Comparison of ENCODE assay signal across 18 cellular contexts in genomic region chr17:67624886-67625656, GRCh38.
DNase-seq lines count a peak whose midpoint lies in the region; ATAC-seq, FAIRE-seq and TF ChIP-seq lines count a peak whose summit lies in the region.
"Had no signal": no experiment of that assay in that cellular context is flagged by ENCODE, and none has a peak within 500 bp of the region (broad histone marks: within the 10 kb centered on the region; RNA-seq: fewer than 3 reads in every experiment).

No MANE protein-coding gene starts in this region.

- no peak for FAIRE-seq in urothelium cell line (lab: Jason Lieb, UNC)
- FAIRE-seq: bronchial epithelial cell, HTR-8/SVneo had no signal

- TF ChIP-seq CTCF in Calu3 (IDR thresholded peaks at IDR 0.05; ENCODE audit: unreplicated experiment) = no peak

- H3K4me1 Mint-ChIP-seq in activated T-cell treated with anti-CD3 and anti-CD28 coated beads, Interleukin-2, amount 50 U/mL, for 24 hours (ENCODE audit: low read depth) = peaks cover 5% of the 10 kb centered on the region
- H3K4me1 Mint-ChIP-seq in activated T-helper 17 cell treated with anti-CD3 and anti-CD28 coated beads, Interleukin-2, amount 50 U/mL, for 72 hours = no peaks in the 10 kb centered on the region
- H3K4me1 Mint-ChIP-seq in Calu3 (ENCODE audit: low read depth, unreplicated experiment) = no peaks in the 10 kb centered on the region
- H3K4me1 Mint-ChIP-seq: activated CD8-positive, alpha-beta memory T cell treated with anti-CD3 and anti-CD28 coated beads, Interleukin-2, amount 10 ng/mL, durations not matched to agents 7 days and 5 days had no signal

- ATAC-seq in activated T-helper 17 cell treated with anti-CD3 and anti-CD28 coated beads, Interleukin-2, amount 50 U/mL, for 72 hours (replicated peaks) = no peak
- ATAC-seq: activated CD8-positive, alpha-beta memory T cell treated with anti-CD3 and anti-CD28 coated beads, Interleukin-2, amount 10 ng/mL, durations not matched to agents 7 days and 5 days; SK-N-SH treated with all-trans-retinoic acid at 6 μM for 48 hours had no signal

- no peaks in the 10 kb centered on the region for H3K9me3 Mint-ChIP-seq in activated T-cell treated with anti-CD3 and anti-CD28 coated beads, Interleukin-2, amount 50 U/mL, for 24 hours
- no peaks in the 10 kb centered on the region for H3K9me3 Mint-ChIP-seq in activated T-helper 17 cell treated with anti-CD3 and anti-CD28 coated beads, Interleukin-2, amount 50 U/mL, for 72 hours
- no peaks in the 10 kb centered on the region for H3K9me3 Mint-ChIP-seq in Calu3 (ENCODE audit: low read depth, unreplicated experiment)

- no peaks in the 10 kb centered on the region for H3K27me3 Mint-ChIP-seq in activated T-cell treated with anti-CD3 and anti-CD28 coated beads, Interleukin-2, amount 50 U/mL, for 24 hours
- H3K27me3 Mint-ChIP-seq in activated T-helper 17 cell treated with anti-CD3 and anti-CD28 coated beads, Interleukin-2, amount 50 U/mL, for 72 hours = no peaks in the 10 kb centered on the region
- no peaks in the 10 kb centered on the region for H3K27me3 Mint-ChIP-seq in Calu3 (ENCODE audit: unreplicated experiment)
- H3K27me3 Mint-ChIP-seq: activated CD8-positive, alpha-beta memory T cell treated with anti-CD3 and anti-CD28 coated beads, Interleukin-2, amount 10 ng/mL, durations not matched to agents 7 days and 5 days had no signal

- no peak overlapping the region for H3K4me3 Mint-ChIP-seq in activated T-cell treated with anti-CD3 and anti-CD28 coated beads, Interleukin-2, amount 50 U/mL, for 24 hours
- no peak overlapping the region for H3K4me3 Mint-ChIP-seq in activated T-helper 17 cell treated with anti-CD3 and anti-CD28 coated beads, Interleukin-2, amount 50 U/mL, for 72 hours
- no peak overlapping the region for H3K4me3 Mint-ChIP-seq in Calu3 (ENCODE audit: low read depth, unreplicated experiment)
- H3K4me3 Mint-ChIP-seq: activated CD8-positive, alpha-beta memory T cell treated with anti-CD3 and anti-CD28 coated beads, Interleukin-2, amount 10 ng/mL, durations not matched to agents 7 days and 5 days; activated naive CD4-positive, alpha-beta T cell treated with anti-CD3 and anti-CD28 coated beads for 36 hours had no signal

- H3K36me3 Mint-ChIP-seq in activated T-cell treated with anti-CD3 and anti-CD28 coated beads, Interleukin-2, amount 50 U/mL, for 24 hours (ENCODE audit: low read depth) = peaks cover 22% of the 10 kb centered on the region
- H3K36me3 Mint-ChIP-seq in activated T-helper 17 cell treated with anti-CD3 and anti-CD28 coated beads, Interleukin-2, amount 50 U/mL, for 72 hours (ENCODE audit: low read depth) = no peaks in the 10 kb centered on the region
- H3K36me3 Mint-ChIP-seq in Calu3 (ENCODE audit: insufficient read depth, unreplicated experiment) = no peaks in the 10 kb centered on the region

- H3K27ac Mint-ChIP-seq in activated T-cell treated with anti-CD3 and anti-CD28 coated beads, Interleukin-2, amount 50 U/mL, for 24 hours = peak overlapping the region; percentile 66
- H3K27ac Mint-ChIP-seq in activated T-helper 17 cell treated with anti-CD3 and anti-CD28 coated beads, Interleukin-2, amount 50 U/mL, for 72 hours = peak overlapping the region; percentile 9
- H3K27ac Mint-ChIP-seq in Calu3 (ENCODE audit: unreplicated experiment) = no peak overlapping the region
- H3K27ac Mint-ChIP-seq: activated CD8-positive, alpha-beta memory T cell treated with anti-CD3 and anti-CD28 coated beads, Interleukin-2, amount 10 ng/mL, durations not matched to agents 7 days and 5 days; activated naive CD4-positive, alpha-beta T cell treated with anti-CD3 and anti-CD28 coated beads for 36 hours had no signal

- BruUV-seq in Calu3 (replicated peaks; lab: Mats Ljungman, UMichigan) = no TSS peak

- CTCF ChIA-PET in Calu3 (lab: Charles Lee) = no interaction called here

- intact Hi-C loops in Calu3 (cut with micrococcal nuclease; ENCODE audit: unreplicated experiment) = no loop called here

- no peak for DNase-seq in activated T-cell treated with anti-CD3 and anti-CD28 coated beads, Interleukin-2, amount 50 U/mL, for 24 hours
- DNase-seq in activated T-cell treated with anti-CD3 and anti-CD28 coated beads for 4 hours (no peak), NCI-H2081 treated with DMSO at 0.1 percent for 48 hours (lab: John Stamatoyannopoulos, UW) (peak; percentile 39), urothelium cell line (ENCODE audit: low spot score) (peak; percentile 33), Calu3 (no peak), kidney tubule cell (ENCODE audit: low spot score) (no peak), Ammon's horn (ENCODE audit: low spot score) (no peak)
- DNase-seq: activated CD8-positive, alpha-beta memory T cell treated with anti-CD3 and anti-CD28 coated beads, Interleukin-2, amount 10 ng/mL, durations not matched to agents 7 days and 5 days; activated naive CD4-positive, alpha-beta T cell treated with anti-CD3 and anti-CD28 coated beads for 36 hours; DND-41; foreskin melanocyte; mesenchymal stem cell; occipital lobe; stimulated activated CD4-positive, alpha-beta T cell treated with anti-CD3 and anti-CD28 coated beads, Interleukin-12 subunit alpha, Interleukin-12 subunit beta, amount 100 ng/mL, for 4 hours had no signal

Comparison
In these comparisons a context has a peak if more than half of its experiments do, and no peak if none do; other contexts are left out.
1. DNase-seq: peak in NCI-H2081 treated with DMSO at 0.1 percent for 48 hours (single experiment) and urothelium cell line (single experiment); none in activated T-cell treated with anti-CD3 and anti-CD28 coated beads, Interleukin-2, amount 50 U/mL, for 24 hours (single experiment), activated T-cell treated with anti-CD3 and anti-CD28 coated beads for 4 hours (single experiment), Calu3 (single experiment), kidney tubule cell (single experiment) and Ammon's horn (single experiment).